In the genomic region with DNA sequence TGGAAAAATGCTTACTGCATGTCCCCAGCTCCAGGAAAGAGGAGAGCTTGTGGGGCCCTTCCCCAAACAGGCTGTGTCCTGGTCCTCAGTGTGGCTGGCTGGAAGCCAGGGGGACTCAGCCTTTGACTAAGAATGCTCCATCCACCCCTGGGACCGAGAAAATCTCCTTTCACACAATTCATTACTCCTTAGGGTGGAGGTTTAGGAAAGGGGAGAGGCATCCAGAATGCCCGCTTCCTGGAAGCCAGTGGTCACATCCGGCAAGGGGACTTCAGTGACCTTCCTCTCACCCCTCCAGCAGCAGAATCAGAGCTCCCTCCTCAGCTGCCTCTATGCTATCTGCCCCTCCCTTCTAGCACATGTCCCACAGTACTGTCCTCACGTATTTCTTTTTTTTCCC, we compare ENCODE assay signal across 14 cellular contexts. TPM values are rescaled to one million over a fixed set of nuclear protein-coding genes. Genes with fewer than 3 reads are reported as not detected.
DNase-seq lines count a peak whose midpoint lies in the region; ATAC-seq and TF ChIP-seq lines count a peak whose summit lies in the region.
"Had no signal": no experiment of that assay in that cellular context is flagged by ENCODE, and none has a peak within 500 bp of the region (broad histone marks: within the 10 kb centered on the region; RNA-seq: fewer than 3 reads in every experiment).

No MANE protein-coding gene starts in this region.

- whole genome bisulfite sequencing in liver: 72% methylated on average over 4 of the region's 4 CpGs

- H3K27me3 ChIP-seq in colonic mucosa: no peaks in the 10 kb centered on the region
- no peaks in the 10 kb centered on the region for H3K27me3 ChIP-seq in liver (ENCODE audit: control insufficient read depth in 4 of 4, insufficient read depth in 4 of 4, low read length in 3 of 4)
- H3K27me3 ChIP-seq in subcutaneous abdominal adipose tissue (ENCODE audit: control insufficient read depth in 5 of 5, insufficient read depth in 4 of 5, low read length in 5 of 5): no peaks in the 10 kb centered on the region

- ATAC-seq in HG03565 (IDR thresholded peaks at IDR 0.05; ENCODE audit: unreplicated experiment): no peak
- ATAC-seq: naive thymus-derived CD4-positive, alpha-beta T cell; Panc1 had no signal

- peaks cover 4% of the 10 kb centered on the region for H3K4me1 ChIP-seq in colonic mucosa
- H3K4me1 ChIP-seq in liver (ENCODE audit: control insufficient read depth in 4 of 4, insufficient read depth in 4 of 4, low read length in 3 of 4): peaks cover 0 to 11% (median 7%) of the 10 kb centered on the region in 4 donors
- peaks cover 17 to 66% (median 25%) of the 10 kb centered on the region in 5 donors for H3K4me1 ChIP-seq in subcutaneous abdominal adipose tissue (ENCODE audit: control insufficient read depth in 5 of 5, insufficient read depth in 5 of 5, low read length in 5 of 5)

- H3K36me3 ChIP-seq in colonic mucosa (no peaks in the 10 kb centered on the region), liver (ENCODE audit: control insufficient read depth in 4 of 4, insufficient read depth in 3 of 4, low read depth in 1 of 4, low read length in 3 of 4) (peaks cover 7 to 33% (median 19%) of the 10 kb centered on the region in 4 donors), subcutaneous abdominal adipose tissue (ENCODE audit: control insufficient read depth in 5 of 5, insufficient read depth in 5 of 5, low read length in 5 of 5) (peaks cover 4 to 43% (median 18%) of the 10 kb centered on the region in 5 donors)

- TF ChIP-seq RAD21 in liver (IDR thresholded peaks at IDR 0.05): no peak

- intact Hi-C loops in colonic mucosa (cut with DNase I): loop anchor here (5.0 kb wide), 1 partner anchor 406 kb away; no protein-coding TSS in a partner anchor

- H3K27ac ChIP-seq in colonic mucosa: peak overlapping the region; percentile 14
- H3K27ac ChIP-seq in liver (ENCODE audit: low read depth in 1 of 2, low read length in 2 of 2): peak overlapping the region; percentile 27 to 69
- H3K27ac ChIP-seq in subcutaneous abdominal adipose tissue (ENCODE audit: low read depth, low read length): peak overlapping the region; percentile 90
- H3K27ac ChIP-seq: 22Rv1 had no signal

- H3K9me3 ChIP-seq in colonic mucosa: no peaks in the 10 kb centered on the region
- no peaks in the 10 kb centered on the region for H3K9me3 ChIP-seq in liver (ENCODE audit: control insufficient read depth in 4 of 4, low read length in 3 of 4)
- no peaks in the 10 kb centered on the region for H3K9me3 ChIP-seq in subcutaneous abdominal adipose tissue (ENCODE audit: control insufficient read depth in 5 of 5, low read length in 5 of 5)

- TF ChIP-seq CTCF in colonic mucosa (IDR thresholded peaks at IDR 0.05) (no peak), liver (IDR thresholded peaks at IDR 0.05; ENCODE audit: low read depth, low read length, missing input control) (no peak)

- no peak overlapping the region for H3K4me3 ChIP-seq in colonic mucosa
- H3K4me3 ChIP-seq in liver (ENCODE audit: low read depth in 1 of 3, low read length in 3 of 3): no peak overlapping the region
- H3K4me3 ChIP-seq in subcutaneous abdominal adipose tissue (ENCODE audit: low read depth in 1 of 5, low read length in 5 of 5): no peak overlapping the region

- no peak overlapping the region for H3K9ac ChIP-seq in colonic mucosa (ENCODE audit: low read depth in 2 of 2, low read length in 2 of 2)
- no peak overlapping the region for H3K9ac ChIP-seq in liver (ENCODE audit: low read depth in 1 of 2, low read length in 2 of 2)
- peak overlapping the region in 2 of 5 donors; percentile 10 to 35 for H3K9ac ChIP-seq in subcutaneous abdominal adipose tissue (ENCODE audit: low read length in 5 of 5)

- DNase-seq in DMS53 (lab: John Stamatoyannopoulos, UW): peak; percentile 43
- DNase-seq in DMS53 treated with DMSO at 0.1 percent for 48 hours (lab: John Stamatoyannopoulos, UW; ENCODE audit: unreplicated experiment): no peak
- DNase-seq in colonic mucosa: no peak
- no peak for DNase-seq in SKM-1 treated with dmso at 0.1 percent for 144 hours (lab: John Stamatoyannopoulos, UW; ENCODE audit: unreplicated experiment)
- no peak for DNase-seq in Kasumi-1 (lab: John Stamatoyannopoulos, UW)
- DNase-seq: DND-41; naive thymus-derived CD4-positive, alpha-beta T cell; NCI-H1417; stimulated activated CD4-positive, alpha-beta T cell treated with anti-CD3 and anti-CD28 coated beads, Interleukin-2, amount 100 ng/mL, for 24 hours had no signal

TF ChIP-seq in liver, 16 proteins besides CTCF, POLR2A, EP300 and RAD21:
- TF ChIP-seq RXRA (IDR thresholded peaks at IDR 0.05) (peak; percentile 48 to 52), HNF4A (conservative IDR thresholded peaks at IDR 0.05) (no peak), SP1 (IDR thresholded peaks at IDR 0.05) (peak; percentile 52), MAX (IDR thresholded peaks at IDR 0.05) (peak; percentile 47), NR2F2 (IDR thresholded peaks at IDR 0.05) (peak; percentile 88)
- TF ChIP-seq, protein P1, sequence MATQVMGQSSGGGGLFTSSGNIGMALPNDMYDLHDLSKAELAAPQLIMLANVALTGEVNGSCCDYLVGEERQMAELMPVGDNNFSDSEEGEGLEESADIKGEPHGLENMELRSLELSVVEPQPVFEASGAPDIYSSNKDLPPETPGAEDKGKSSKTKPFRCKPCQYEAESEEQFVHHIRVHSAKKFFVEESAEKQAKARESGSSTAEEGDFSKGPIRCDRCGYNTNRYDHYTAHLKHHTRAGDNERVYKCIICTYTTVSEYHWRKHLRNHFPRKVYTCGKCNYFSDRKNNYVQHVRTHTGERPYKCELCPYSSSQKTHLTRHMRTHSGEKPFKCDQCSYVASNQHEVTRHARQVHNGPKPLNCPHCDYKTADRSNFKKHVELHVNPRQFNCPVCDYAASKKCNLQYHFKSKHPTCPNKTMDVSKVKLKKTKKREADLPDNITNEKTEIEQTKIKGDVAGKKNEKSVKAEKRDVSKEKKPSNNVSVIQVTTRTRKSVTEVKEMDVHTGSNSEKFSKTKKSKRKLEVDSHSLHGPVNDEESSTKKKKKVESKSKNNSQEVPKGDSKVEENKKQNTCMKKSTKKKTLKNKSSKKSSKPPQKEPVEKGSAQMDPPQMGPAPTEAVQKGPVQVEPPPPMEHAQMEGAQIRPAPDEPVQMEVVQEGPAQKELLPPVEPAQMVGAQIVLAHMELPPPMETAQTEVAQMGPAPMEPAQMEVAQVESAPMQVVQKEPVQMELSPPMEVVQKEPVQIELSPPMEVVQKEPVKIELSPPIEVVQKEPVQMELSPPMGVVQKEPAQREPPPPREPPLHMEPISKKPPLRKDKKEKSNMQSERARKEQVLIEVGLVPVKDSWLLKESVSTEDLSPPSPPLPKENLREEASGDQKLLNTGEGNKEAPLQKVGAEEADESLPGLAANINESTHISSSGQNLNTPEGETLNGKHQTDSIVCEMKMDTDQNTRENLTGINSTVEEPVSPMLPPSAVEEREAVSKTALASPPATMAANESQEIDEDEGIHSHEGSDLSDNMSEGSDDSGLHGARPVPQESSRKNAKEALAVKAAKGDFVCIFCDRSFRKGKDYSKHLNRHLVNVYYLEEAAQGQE (IDR thresholded peaks at IDR 0.05): no peak
- TF ChIP-seq, protein P2, sequence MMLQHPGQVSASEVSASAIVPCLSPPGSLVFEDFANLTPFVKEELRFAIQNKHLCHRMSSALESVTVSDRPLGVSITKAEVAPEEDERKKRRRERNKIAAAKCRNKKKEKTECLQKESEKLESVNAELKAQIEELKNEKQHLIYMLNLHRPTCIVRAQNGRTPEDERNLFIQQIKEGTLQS (IDR thresholded peaks at IDR 0.05): no peak

RNA-seq across cellular contexts. Expression of gene ATG16L2, which starts 21.9 kb away (rescaled TPM):
- 10 to 100 TPM; 43.5 to 51.3 TPM for total RNA-seq in colonic mucosa
- 10 to 100 TPM in 1 of 2 donors, 1 to 10 TPM in 1; 5.7 to 17.8 TPM for total RNA-seq in liver
- 1 to 10 TPM; 4.7 to 9.0 TPM for polyA plus RNA-seq in liver

RNA-seq across cellular contexts. Expression of gene STARD10, which starts 42.3 kb away (rescaled TPM):
- 100 to 1,000 TPM; 519 to 905 TPM for total RNA-seq in colonic mucosa
- total RNA-seq in liver: 100 to 1,000 TPM in 1 of 2 donors, 10 to 100 TPM in 1; 70.5 to 176 TPM
- polyA plus RNA-seq in liver: 100 to 1,000 TPM; 287 to 328 TPM

Comparison
In these comparisons a context has a peak if more than half of its experiments do, and no peak if none do; other contexts are left out.
1. H3K27ac ChIP-seq: peak in every context shown above with its lines; median percentile 90 in subcutaneous abdominal adipose tissue; 48 in liver; 14 in colonic mucosa.